Comparison of ENCODE assay signal across 7 cellular contexts in genomic region chr14:69013943-69014782, GRCh38. TPM values are rescaled to one million over a fixed set of nuclear protein-coding genes. Genes with fewer than 3 reads are reported as not detected.
A peak's percentile ranks its signal among the peaks of the same experiment; 100 is the strongest.
DNase-seq lines count a peak whose midpoint lies in the region; ATAC-seq and TF ChIP-seq lines count a peak whose summit lies in the region.

No MANE protein-coding gene starts in this region.

- H3K27me3 ChIP-seq in smooth muscle cell (ENCODE audit: low read depth): no peaks in the 10 kb centered on the region

- no peaks in the 10 kb centered on the region for H3K36me3 ChIP-seq in smooth muscle cell (ENCODE audit: low read depth)

- ATAC-seq in HG03196 (IDR thresholded peaks at IDR 0.05; ENCODE audit: unreplicated experiment): no peak
- ATAC-seq in GM21423 (IDR thresholded peaks at IDR 0.05; ENCODE audit: unreplicated experiment): no peak

- no peak overlapping the region for H2AFZ ChIP-seq in smooth muscle cell (ENCODE audit: low read depth)

- H3K4me2 ChIP-seq in smooth muscle cell: no peak overlapping the region

- DNase-seq in HT-29 (ENCODE audit: low spot score) (peak; percentile 86), fibroblast of the aortic adventitia (ENCODE audit: low read depth) (peak; percentile 27), smooth muscle cell (lab: John Stamatoyannopoulos, UW; ENCODE audit: unreplicated experiment) (no peak), NCI-H128 (lab: John Stamatoyannopoulos, UW; ENCODE audit: unreplicated experiment) (no peak)

- peaks cover 2% of the 10 kb centered on the region for H3F3A ChIP-seq in smooth muscle cell (ENCODE audit: low read depth)

- H3K4me1 ChIP-seq in smooth muscle cell (ENCODE audit: low read depth): peaks cover 9% of the 10 kb centered on the region

- no peak overlapping the region for H3K4me3 ChIP-seq in fibroblast of the aortic adventitia (ENCODE audit: low read depth, low read length)
- H3K4me3 ChIP-seq in smooth muscle cell: no peak overlapping the region

- H3K9me3 ChIP-seq in smooth muscle cell (replicated peaks; ENCODE audit: low read depth): no peaks in the 10 kb centered on the region

- H3K9ac ChIP-seq in smooth muscle cell (ENCODE audit: low read depth): no peak overlapping the region

- no peaks in the 10 kb centered on the region for H3K79me2 ChIP-seq in smooth muscle cell (ENCODE audit: low read depth)

- H3K27ac ChIP-seq in smooth muscle cell (ENCODE audit: low read depth): peak overlapping the region; percentile 67

- 71% methylated on average over 12 of the region's 12 CpGs for WGBS in smooth muscle cell (ENCODE audit: low lambda C conversion rate)

- H4K20me1 ChIP-seq in smooth muscle cell (ENCODE audit: low read depth): no peaks in the 10 kb centered on the region

- TF ChIP-seq CTCF in fibroblast of the aortic adventitia (IDR thresholded peaks at IDR 0.05; ENCODE audit: insufficient read depth, low read length): no peak
- TF ChIP-seq CTCF in smooth muscle cell (IDR thresholded peaks at IDR 0.05; ENCODE audit: borderline replicate concordance, insufficient read depth, poor library complexity, severe bottlenecking): no peak

TF ChIP-seq in PFSK-1, 5 proteins besides CTCF, POLR2A, EP300 and RAD21:
- TF ChIP-seq REST (IDR thresholded peaks at IDR 0.05; ENCODE audit: insufficient read depth in 1 of 2, low read depth in 2 of 2, low read length in 2 of 2) (no peak), SIN3A (IDR thresholded peaks at IDR 0.05; ENCODE audit: borderline replicate concordance, insufficient read depth, low read length) (no peak), FOXP2 (optimal IDR thresholded peaks at IDR 0.05; ENCODE audit: borderline replicate concordance, extremely low read depth, extremely low read length, insufficient read depth) (peak; percentile 81), POLR2AphosphoS5 (IDR thresholded peaks at IDR 0.05; ENCODE audit: low read depth, low read length) (no peak), TAF1 (IDR thresholded peaks at IDR 0.05; ENCODE audit: borderline replicate concordance, insufficient read depth, low read length) (no peak)

RNA-seq across cellular contexts. Expression of gene ACTN1, which starts 35.1 kb away (rescaled TPM):
- total RNA-seq in HT-29 (2014; rRNA removed; shearing (Covaris generic)): 104 and 115 TPM in 2 replicates
- 189 TPM for polyA plus RNA-seq in PFSK-1 (2012; ENCODE audit: insufficient read length, low read depth)
- 94.0 and 114 TPM in 2 replicates for total RNA-seq in fibroblast of the aortic adventitia (ENCODE audit: low replicate concordance)
- total RNA-seq in smooth muscle cell: 361 and 422 TPM in 2 replicates
- 741 and 806 TPM in 2 replicates for polyA plus RNA-seq in smooth muscle cell

Comparison
In these comparisons a context has a peak if more than half of its experiments do, and no peak if none do; other contexts are left out.
1. DNase-seq: peak in HT-29 (single experiment) and fibroblast of the aortic adventitia (single experiment); none in smooth muscle cell (single experiment) and NCI-H128 (single experiment).